Comparison of ENCODE assay signal across 31 cellular contexts in the genomic region with DNA sequence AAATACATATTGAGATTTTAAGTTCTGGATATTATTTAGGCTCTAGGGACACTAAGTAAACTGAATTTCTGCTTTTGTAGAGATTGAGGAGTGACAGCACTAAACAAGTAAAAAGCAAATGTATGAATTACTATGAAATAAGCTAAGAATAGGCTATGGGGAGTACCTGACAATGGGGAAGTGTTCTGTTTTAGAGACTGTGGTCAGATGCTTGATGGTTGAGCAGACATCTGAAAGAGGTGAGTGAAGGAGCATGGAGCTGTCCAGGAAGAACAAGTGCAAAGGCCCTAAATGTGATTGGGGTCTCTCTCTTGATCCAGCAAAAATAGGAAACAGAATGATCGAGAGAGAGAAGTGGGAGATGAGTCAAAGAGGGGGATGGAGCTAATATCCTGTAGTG.
"Had no signal": no experiment of that assay in that cellular context is flagged by ENCODE, and none has a peak within 500 bp of the region (broad histone marks: within the 10 kb centered on the region; RNA-seq: fewer than 3 reads in every experiment).

No MANE protein-coding gene starts in this region.

- H3K27ac Mint-ChIP-seq: activated CD4-positive, alpha-beta memory T cell treated with anti-CD3 and anti-CD28 coated beads, Interleukin-2, amount 10 ng/mL, durations not matched to agents 7 days and 5 days; activated CD8-positive, alpha-beta memory T cell treated with anti-CD3 and anti-CD28 coated beads, Interleukin-2, amount 10 ng/mL, durations not matched to agents 7 days and 5 days; activated naive CD4-positive, alpha-beta T cell treated with anti-CD3 and anti-CD28 coated beads, Interleukin-2, amount 10 ng/mL, durations not matched to agents 7 days and 5 days; activated naive CD8-positive, alpha-beta T cell; activated naive CD8-positive, alpha-beta T cell treated with anti-CD3 and anti-CD28 coated beads, Interleukin-2, amount 50 U/mL, for 24 hours; brain had no signal

- H3K27ac ChIP-seq: WERI-Rb-1 had no signal

- H3K9me3 Mint-ChIP-seq: activated CD4-positive, alpha-beta memory T cell treated with anti-CD3 and anti-CD28 coated beads, Interleukin-2, amount 10 ng/mL, durations not matched to agents 7 days and 5 days; activated naive CD4-positive, alpha-beta T cell treated with anti-CD3 and anti-CD28 coated beads, Interleukin-2, amount 10 ng/mL, durations not matched to agents 7 days and 5 days; activated naive CD8-positive, alpha-beta T cell treated with anti-CD3 and anti-CD28 coated beads, Interleukin-2, amount 50 U/mL, for 24 hours; brain had no signal

- H3K27me3 Mint-ChIP-seq: activated CD4-positive, alpha-beta memory T cell treated with anti-CD3 and anti-CD28 coated beads, Interleukin-2, amount 10 ng/mL, durations not matched to agents 7 days and 5 days; activated CD8-positive, alpha-beta memory T cell treated with anti-CD3 and anti-CD28 coated beads, Interleukin-2, amount 10 ng/mL, durations not matched to agents 7 days and 5 days; activated naive CD4-positive, alpha-beta T cell treated with anti-CD3 and anti-CD28 coated beads, Interleukin-2, amount 10 ng/mL, durations not matched to agents 7 days and 5 days; activated naive CD8-positive, alpha-beta T cell; activated naive CD8-positive, alpha-beta T cell treated with anti-CD3 and anti-CD28 coated beads, Interleukin-2, amount 50 U/mL, for 24 hours; brain had no signal

- H3K36me3 ChIP-seq: WERI-Rb-1 had no signal

- ATAC-seq: activated CD8-positive, alpha-beta memory T cell treated with anti-CD3 and anti-CD28 coated beads, Interleukin-2, amount 10 ng/mL, durations not matched to agents 7 days and 5 days; activated naive CD8-positive, alpha-beta T cell treated with anti-CD3 and anti-CD28 coated beads, Interleukin-2, amount 50 U/mL, for 24 hours had no signal

- DNase-seq: activated CD4-positive, alpha-beta memory T cell treated with anti-CD3 and anti-CD28 coated beads, Interleukin-2, amount 10 ng/mL, durations not matched to agents 7 days and 5 days; activated CD4-positive, alpha-beta T cell treated with anti-CD3 and anti-CD28 coated beads for 1 hour; activated CD4-positive, alpha-beta T cell treated with anti-CD3 and anti-CD28 coated beads for 48 hours; activated CD4-positive, CD25-positive, alpha-beta regulatory T cell; activated CD8-positive, alpha-beta memory T cell treated with anti-CD3 and anti-CD28 coated beads for 24 hours; activated CD8-positive, alpha-beta memory T cell treated with anti-CD3 and anti-CD28 coated beads, Interleukin-2, amount 10 ng/mL, durations not matched to agents 7 days and 5 days; activated CD8-positive, alpha-beta memory T cell treated with anti-CD3 and anti-CD28 coated beads, Interleukin-2, amount 50 U/mL, for 48 hours; activated effector memory CD4-positive, alpha-beta T cell treated with Interleukin-2 at 50 U/mL for 16 hours; activated naive CD4-positive, alpha-beta T cell treated with anti-CD3 and anti-CD28 coated beads, Interleukin-2, amount 10 ng/mL, durations not matched to agents 7 days and 5 days; activated naive CD8-positive, alpha-beta T cell treated with anti-CD3 and anti-CD28 coated beads, Interleukin-2, amount 50 U/mL, for 24 hours; activated T-cell treated with anti-CD3 and anti-CD28 coated beads, Interleukin-2, amount 50 U/mL, for 48 hours; anterior cingulate cortex; caudate nucleus; cerebellar nuclear complex; NCI-H1105; NCI-H1417 treated with DMSO at 0.1 percent for 48 hours; NCI-H187 treated with DMSO at 0.1 percent for 48 hours; NCI-H2081; NCI-H345; NCI-H510A; NCI-H526; NCI-H748 treated with DMSO at 0.1 percent for 48 hours; OCI-M1; Right ventricle myocardium superior; SW 1271; T-helper 1 cell; T-helper 2 cell; T-helper 9 cell; WERI-Rb-1 had no signal

- H3K4me1 Mint-ChIP-seq: activated CD4-positive, alpha-beta memory T cell treated with anti-CD3 and anti-CD28 coated beads, Interleukin-2, amount 10 ng/mL, durations not matched to agents 7 days and 5 days; activated CD8-positive, alpha-beta memory T cell treated with anti-CD3 and anti-CD28 coated beads, Interleukin-2, amount 10 ng/mL, durations not matched to agents 7 days and 5 days; activated naive CD4-positive, alpha-beta T cell treated with anti-CD3 and anti-CD28 coated beads, Interleukin-2, amount 10 ng/mL, durations not matched to agents 7 days and 5 days; activated naive CD8-positive, alpha-beta T cell treated with anti-CD3 and anti-CD28 coated beads, Interleukin-2, amount 50 U/mL, for 24 hours had no signal

- H3K4me3 Mint-ChIP-seq: activated CD4-positive, alpha-beta memory T cell treated with anti-CD3 and anti-CD28 coated beads, Interleukin-2, amount 10 ng/mL, durations not matched to agents 7 days and 5 days; activated CD8-positive, alpha-beta memory T cell treated with anti-CD3 and anti-CD28 coated beads, Interleukin-2, amount 10 ng/mL, durations not matched to agents 7 days and 5 days; activated naive CD4-positive, alpha-beta T cell treated with anti-CD3 and anti-CD28 coated beads, Interleukin-2, amount 10 ng/mL, durations not matched to agents 7 days and 5 days; activated naive CD8-positive, alpha-beta T cell; activated naive CD8-positive, alpha-beta T cell treated with anti-CD3 and anti-CD28 coated beads, Interleukin-2, amount 50 U/mL, for 24 hours; brain had no signal

- H3K36me3 Mint-ChIP-seq: activated naive CD4-positive, alpha-beta T cell treated with anti-CD3 and anti-CD28 coated beads, Interleukin-2, amount 10 ng/mL, durations not matched to agents 7 days and 5 days had no signal
